Comparison of ENCODE assay signal across 10 cellular contexts in genomic region chr19:40756502-40757110, GRCh38. TPM values are rescaled to one million over a fixed set of nuclear protein-coding genes. Genes with fewer than 3 reads are reported as not detected.
DNase-seq lines count a peak whose midpoint lies in the region; ATAC-seq and TF ChIP-seq lines count a peak whose summit lies in the region.
"Had no signal": no experiment of that assay in that cellular context is flagged by ENCODE, and none has a peak within 500 bp of the region (broad histone marks: within the 10 kb centered on the region; RNA-seq: fewer than 3 reads in every experiment).

No MANE protein-coding gene starts in this region.

- POLR2A ChIA-PET in A673 (lab: Charles Lee; ENCODE audit: low non-redundant PET), result interaction anchor here (0.6 to 0.8 kb wide), 2 partner anchors 21 to 683 kb away, joined by 3 to 6 read pairs; partner anchors contain the start of gene RAB4B

- peak overlapping the region; percentile 3 for H3K4me3 Mint-ChIP-seq in activated naive CD4-positive, alpha-beta T cell treated with anti-CD3 and anti-CD28 coated beads, Interleukin-2, amount 50 U/mL, for 24 hours
- H3K4me3 Mint-ChIP-seq in memory B cell, result peak overlapping the region; percentile 2

- peaks cover 49% of the 10 kb centered on the region for H3K4me1 Mint-ChIP-seq in activated naive CD4-positive, alpha-beta T cell treated with anti-CD3 and anti-CD28 coated beads, Interleukin-2, amount 50 U/mL, for 24 hours
- peaks cover 32% of the 10 kb centered on the region for H3K4me1 Mint-ChIP-seq in memory B cell

- CTCF ChIA-PET in A673 (lab: Charles Lee), result no interaction called here

- H3K27me3 Mint-ChIP-seq in activated naive CD4-positive, alpha-beta T cell treated with anti-CD3 and anti-CD28 coated beads, Interleukin-2, amount 50 U/mL, for 24 hours, result no peaks in the 10 kb centered on the region
- no peaks in the 10 kb centered on the region for H3K27me3 Mint-ChIP-seq in memory B cell

- TF ChIP-seq CTCF in osteoblast (IDR thresholded peaks at IDR 0.05; ENCODE audit: extremely low read depth, low read depth, low read length) (no peak), A673 (conservative IDR thresholded peaks at IDR 0.05; ENCODE audit: low read depth, low read length) (no peak)

- H3K9me3 Mint-ChIP-seq in activated naive CD4-positive, alpha-beta T cell treated with anti-CD3 and anti-CD28 coated beads, Interleukin-2, amount 50 U/mL, for 24 hours, result no peaks in the 10 kb centered on the region
- no peaks in the 10 kb centered on the region for H3K9me3 Mint-ChIP-seq in memory B cell

- peaks cover 90% of the 10 kb centered on the region for H3K36me3 ChIP-seq in BLaER1
- peaks cover 51% of the 10 kb centered on the region for H3K36me3 ChIP-seq in osteoblast (ENCODE audit: insufficient read depth, low read length)
- H3K36me3 ChIP-seq in A673 (ENCODE audit: insufficient read depth, low read length, poor library complexity, severe bottlenecking), result peaks cover 62% of the 10 kb centered on the region

- no TSS peak for BruUV-seq in A673 (replicated peaks; lab: Mats Ljungman, UMichigan)

- H3K4me1 ChIP-seq in BLaER1 (peaks cover 53% of the 10 kb centered on the region), osteoblast (ENCODE audit: insufficient read depth, low read length) (peaks cover 13% of the 10 kb centered on the region), A673 (ENCODE audit: insufficient read depth, low read length, poor library complexity, severe bottlenecking) (peaks cover 3% of the 10 kb centered on the region)

- no peak overlapping the region for H2AFZ ChIP-seq in osteoblast (ENCODE audit: low read length)

- H3K27ac Mint-ChIP-seq in activated naive CD4-positive, alpha-beta T cell treated with anti-CD3 and anti-CD28 coated beads, Interleukin-2, amount 50 U/mL, for 24 hours, result peak overlapping the region; percentile 63
- peak overlapping the region; percentile 19 for H3K27ac Mint-ChIP-seq in memory B cell

- H3K9me3 ChIP-seq in BLaER1 (no peaks in the 10 kb centered on the region), osteoblast (ENCODE audit: low read depth, low read length) (no peaks in the 10 kb centered on the region), A673 (ENCODE audit: low read depth, low read length, poor library complexity, severe bottlenecking) (no peaks in the 10 kb centered on the region)
- H3K9me3 ChIP-seq: heart right ventricle had no signal

- H3K36me3 Mint-ChIP-seq in activated naive CD4-positive, alpha-beta T cell treated with anti-CD3 and anti-CD28 coated beads, Interleukin-2, amount 50 U/mL, for 24 hours, result peaks cover 29% of the 10 kb centered on the region
- peaks cover 31% of the 10 kb centered on the region for H3K36me3 Mint-ChIP-seq in memory B cell

- no peak for ATAC-seq in memory B cell (ENCODE audit: low read depth)
- no peak for ATAC-seq in left ventricle myocardium superior
- ATAC-seq: heart right ventricle had no signal

- peak overlapping the region; percentile 58; the same call in 1 of the 2 replicates for H3K9ac ChIP-seq in BLaER1

- intact Hi-C loops in left ventricle myocardium superior (cut with micrococcal nuclease), result no loop called here
- intact Hi-C loops in A673 (cut with micrococcal nuclease; ENCODE audit: unreplicated experiment), result no loop called here

- peaks cover 92% of the 10 kb centered on the region for H4K20me1 ChIP-seq in BLaER1
- peaks cover 27% of the 10 kb centered on the region for H4K20me1 ChIP-seq in osteoblast (ENCODE audit: insufficient read depth, low read length)

- H3K4me2 ChIP-seq in BLaER1, result peak overlapping the region; percentile 47
- no peak overlapping the region for H3K4me2 ChIP-seq in osteoblast (ENCODE audit: insufficient read depth, low read length)

- DNase-seq in M059J (ENCODE audit: low read depth) (peak; percentile 83), memory B cell (ENCODE audit: low spot score in 2 of 2) (no peak), osteoblast (ENCODE audit: insufficient read length, low spot score, missing footprints) (no peak), left ventricle myocardium superior (no peak), A673 (ENCODE audit: low spot score) (no peak), NCI-H526 treated with DMSO at 0.1 percent for 48 hours (lab: John Stamatoyannopoulos, UW) (no peak)
- DNase-seq: heart right ventricle had no signal

- H3K4me3 ChIP-seq in BLaER1 (no peak overlapping the region), osteoblast (ENCODE audit: insufficient read depth, low read length) (no peak overlapping the region), A673 (ENCODE audit: low read depth, low read length, poor library complexity, severe bottlenecking) (no peak overlapping the region)
- H3K4me3 ChIP-seq: heart right ventricle, SK-N-MC had no signal

- H3K27me3 ChIP-seq in BLaER1 (no peaks in the 10 kb centered on the region), osteoblast (ENCODE audit: insufficient read depth, low read length) (no peaks in the 10 kb centered on the region), A673 (replicated peaks; ENCODE audit: insufficient read depth, low read depth, low read length, poor library complexity) (no peaks in the 10 kb centered on the region)
- H3K27me3 ChIP-seq: heart right ventricle had no signal

- peaks cover 66% of the 10 kb centered on the region for H3K79me2 ChIP-seq in osteoblast (ENCODE audit: insufficient read depth, low read length)

- H3K27ac ChIP-seq in BLaER1, result no peak overlapping the region
- no peak overlapping the region for H3K27ac ChIP-seq in osteoblast (ENCODE audit: low read depth, low read length)
- no peak overlapping the region for H3K27ac ChIP-seq in A673 (ENCODE audit: low read depth, low read length, poor library complexity, severe bottlenecking)
- H3K27ac ChIP-seq: SK-N-MC had no signal

RNA-seq across cellular contexts. Expression of gene SNRPA, which starts 5.6 kb away (rescaled TPM):
- 76.3 and 93.3 TPM in 2 replicates for total RNA-seq in M059J (2014; rRNA removed; shearing (Covaris generic))
- total RNA-seq in osteoblast, result 20.6 and 32.1 TPM in 2 replicates
- 41.6 TPM for total RNA-seq in left ventricle myocardium superior
- 167 and 179 TPM in 2 replicates for total RNA-seq in A673 (2021)

RNA-seq across cellular contexts. Expression of gene ACTMAP, which starts 6.3 kb away (rescaled TPM):
- 0.76 and 1.3 TPM in 2 replicates for total RNA-seq in M059J (2014; rRNA removed; shearing (Covaris generic))
- total RNA-seq in osteoblast, result 1.1 and 1.5 TPM in 2 replicates
- total RNA-seq in left ventricle myocardium superior, result 6.7 TPM
- total RNA-seq in A673 (2021), result 17.1 and 20.8 TPM in 2 replicates

RNA-seq across cellular contexts. Expression of gene MIA, which starts 18.7 kb away (rescaled TPM):
- total RNA-seq in M059J (2014; rRNA removed; shearing (Covaris generic)), result not detected in 2 replicates
- total RNA-seq in osteoblast, result 0.72 TPM in 1 of 2 replicates, not detected in the other
- total RNA-seq in left ventricle myocardium superior, result 1.1 TPM
- 0.75 and 0.85 TPM in 2 replicates for total RNA-seq in A673 (2021)

RNA-seq across cellular contexts. Expression of gene RAB4B, which starts 21.4 kb away (rescaled TPM):
- 13.2 and 34.2 TPM in 2 replicates for total RNA-seq in M059J (2014; rRNA removed; shearing (Covaris generic))
- 8.0 and 13.8 TPM in 2 replicates for total RNA-seq in osteoblast
- 10.1 TPM for total RNA-seq in left ventricle myocardium superior
- total RNA-seq in A673 (2021), result 9.1 and 14.6 TPM in 2 replicates

RNA-seq across cellular contexts. Expression of gene ITPKC, which starts 39.7 kb away (rescaled TPM):
- total RNA-seq in M059J (2014; rRNA removed; shearing (Covaris generic)), result 6.3 and 7.2 TPM in 2 replicates
- total RNA-seq in osteoblast, result 9.8 and 10.0 TPM in 2 replicates
- total RNA-seq in left ventricle myocardium superior, result 12.8 TPM
- total RNA-seq in A673 (2021), result 7.2 and 8.5 TPM in 2 replicates
